19 cellular contexts compared by ENCODE assay signal in the genomic region with DNA sequence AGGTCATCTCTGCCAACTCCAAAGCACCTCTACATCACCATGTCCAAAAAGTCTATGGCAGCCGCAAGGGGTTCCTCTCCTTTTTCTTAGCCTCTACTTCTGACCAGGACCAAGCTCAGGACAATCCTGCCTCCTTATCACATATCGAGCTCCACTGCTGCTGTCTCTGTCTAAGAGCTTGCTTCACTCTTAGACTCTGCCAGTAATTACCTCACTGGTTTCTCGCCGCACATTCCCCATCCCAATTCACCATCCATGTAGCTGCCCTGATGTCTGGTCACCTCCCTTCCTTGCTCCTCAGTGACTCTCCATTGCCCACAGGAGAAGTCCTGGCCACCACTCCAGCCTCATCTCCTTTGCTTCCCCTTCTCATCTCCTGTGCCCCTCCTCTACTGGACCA. TPM values are rescaled to one million over a fixed set of nuclear protein-coding genes. Genes with fewer than 3 reads are reported as not detected.
DNase-seq lines count a peak whose midpoint lies in the region; ATAC-seq and TF ChIP-seq lines count a peak whose summit lies in the region.
"Had no signal": no experiment of that assay in that cellular context is flagged by ENCODE, and none has a peak within 500 bp of the region (broad histone marks: within the 10 kb centered on the region; RNA-seq: fewer than 3 reads in every experiment).

No MANE protein-coding gene starts in this region.

- ATAC-seq in right cardiac atrium (peak; percentile 35 to 54), HG03045 (IDR thresholded peaks at IDR 0.05; ENCODE audit: unreplicated experiment) (no peak)

- H3K9ac ChIP-seq in mammary epithelial cell (ENCODE audit: insufficient read depth, low read length) = no peak overlapping the region
- no peak overlapping the region for H3K9ac ChIP-seq in stomach smooth muscle (ENCODE audit: low read length in 2 of 2)

- no peaks in the 10 kb centered on the region for H3K79me2 ChIP-seq in mammary epithelial cell (ENCODE audit: insufficient read depth, low read length)

- H3K9me3 ChIP-seq in breast epithelium (no peaks in the 10 kb centered on the region), mammary epithelial cell (replicated peaks; ENCODE audit: insufficient read depth, low read length) (no peaks in the 10 kb centered on the region), right cardiac atrium (ENCODE audit: control insufficient read depth, low read length) (no peaks in the 10 kb centered on the region), stomach smooth muscle (ENCODE audit: control insufficient read depth in 2 of 2, low read length in 2 of 2) (no peaks in the 10 kb centered on the region)

- no peak overlapping the region for H3K4me3 ChIP-seq in breast epithelium
- H3K4me3 ChIP-seq in mammary epithelial cell (replicated peaks in 1 of 3; ENCODE audit: insufficient read depth in 1 of 3, low read depth in 2 of 3, low read length in 3 of 3) = no peak overlapping the region
- H3K4me3 ChIP-seq in right cardiac atrium (ENCODE audit: low read length) = no peak overlapping the region
- H3K4me3 ChIP-seq in stomach smooth muscle (ENCODE audit: low read length in 2 of 2) = no peak overlapping the region

- DNase-seq in breast epithelium (ENCODE audit: low spot score in 2 of 2) = no peak
- no peak for DNase-seq in mammary epithelial cell
- DNase-seq in amniotic epithelial cell (ENCODE audit: low read depth) = peak; percentile 14
- DNase-seq in right cardiac atrium = no peak
- no peak for DNase-seq in posterior vena cava (ENCODE audit: low spot score)
- DNase-seq in dedifferentiated amniotic fluid mesenchymal stem cell (ENCODE audit: extremely low spot score) = no peak
- DNase-seq: COR-L47, DMS153, EL, H9, Kasumi-1, NCI-H1105, NCI-H1694 treated with DMSO at 0.1 percent for 48 hours, NCI-H526 treated with DMSO at 0.1 percent for 48 hours had no signal

- in situ Hi-C loops in mammary epithelial cell (cut with MboI; ENCODE audit: low sequenced_read_pairs in 2 of 2) = no loop called here

- CTCF ChIA-PET in mammary epithelial cell (lab: Charles Lee; ENCODE audit: low non-redundant PET) = no interaction called here

- H3K27ac ChIP-seq in breast epithelium (peak overlapping the region; percentile 48 to 57), mammary epithelial cell (ENCODE audit: insufficient read depth, low read depth, low read length) (no peak overlapping the region), right cardiac atrium (ENCODE audit: low read length) (no peak overlapping the region), stomach smooth muscle (ENCODE audit: low read length) (peak overlapping the region; percentile 11)
- H3K27ac ChIP-seq: 22Rv1, C4-2B had no signal

- no peak overlapping the region for H3K4me2 ChIP-seq in mammary epithelial cell (ENCODE audit: insufficient read depth, low read depth, low read length)

- dilution Hi-C loops in mammary epithelial cell (cut with HindIII; ENCODE audit: low sequenced_read_pairs) = no loop called here

- TF ChIP-seq CTCF in breast epithelium (IDR thresholded peaks at IDR 0.05) (no peak), mammary epithelial cell (conservative IDR thresholded peaks at IDR 0.05 in 1 of 2, IDR thresholded peaks at IDR 0.05 in 1 of 2; ENCODE audit: extremely low read depth in 1 of 2, insufficient read depth in 1 of 2, low read depth in 1 of 2, low read length in 2 of 2) (no peak)

- intact Hi-C loops in breast epithelium (cut with DNase I; ENCODE audit: low total_unique reads) = no loop called here
- intact Hi-C loops in mammary epithelial cell (cut with micrococcal nuclease) = no loop called here
- intact Hi-C loops in right cardiac atrium (cut with DNase I) = no loop called here
- intact Hi-C loops in posterior vena cava (cut with DNase I) = no loop called here

- H3K4me1 ChIP-seq in breast epithelium = no peaks in the 10 kb centered on the region
- H3K4me1 ChIP-seq in mammary epithelial cell (ENCODE audit: insufficient read depth, low read length) = peaks cover 5% of the 10 kb centered on the region
- peaks cover 10% of the 10 kb centered on the region for H3K4me1 ChIP-seq in right cardiac atrium (ENCODE audit: control insufficient read depth, insufficient read depth, low read length)
- H3K4me1 ChIP-seq in stomach smooth muscle (ENCODE audit: control insufficient read depth, insufficient read depth, low read length) = peaks cover 15% of the 10 kb centered on the region

- no peak overlapping the region for H2AFZ ChIP-seq in mammary epithelial cell (ENCODE audit: low read depth, low read length)

- no peaks in the 10 kb centered on the region for H3K36me3 ChIP-seq in breast epithelium
- H3K36me3 ChIP-seq in mammary epithelial cell (ENCODE audit: insufficient read depth, low read length) = peaks cover under 1% of the 10 kb centered on the region
- peaks cover 0 to 2% of the 10 kb centered on the region in 2 donors for H3K36me3 ChIP-seq in stomach smooth muscle (ENCODE audit: control insufficient read depth in 2 of 2, insufficient read depth in 2 of 2, low read length in 2 of 2)

- WGBS in mammary epithelial cell (ENCODE audit: low coverage, missing lambda C conversion rate) = 95% methylated on average over 4 of the region's 4 CpGs
- 68% methylated on average over 4 of the region's 4 CpGs for WGBS in right cardiac atrium

- H3K27me3 ChIP-seq in breast epithelium (no peaks in the 10 kb centered on the region), mammary epithelial cell (ENCODE audit: insufficient read depth, low read length) (no peaks in the 10 kb centered on the region), right cardiac atrium (ENCODE audit: control insufficient read depth, insufficient read depth) (no peaks in the 10 kb centered on the region), stomach smooth muscle (ENCODE audit: control insufficient read depth in 1 of 2, insufficient read depth in 2 of 2, low read length in 2 of 2) (no peaks in the 10 kb centered on the region)

- no peaks in the 10 kb centered on the region for H4K20me1 ChIP-seq in mammary epithelial cell (ENCODE audit: insufficient read depth, low read length)

- TF ChIP-seq POLR2A in breast epithelium (IDR thresholded peaks at IDR 0.05) = no peak

- no TSS peak for BruUV-seq in mammary epithelial cell (replicated peaks; lab: Mats Ljungman, UMichigan)

RNA-seq across cellular contexts. Expression of gene PI16, which starts 24.1 kb away (rescaled TPM):
- total RNA-seq in breast epithelium (10 to 100 TPM in 1 of 3 donors, 1 to 10 TPM in 2; 2.8 to 14.9 (median 5.2) TPM), mammary epithelial cell (not detected), right cardiac atrium (100 to 1,000 TPM in 1 of 4 donors, 10 to 100 TPM in 3; 35.0 to 125 (median 45.1) TPM), posterior vena cava (100 to 1,000 TPM in 1 of 2 donors, 10 to 100 TPM in 1; 51.4 to 221 TPM)
- polyA plus RNA-seq in mammary epithelial cell (not detected), right cardiac atrium (69.5 TPM)
- polyA minus RNA-seq in mammary epithelial cell = not detected
- total RNA-seq: H9, HT-29 had no signal

RNA-seq across cellular contexts. Expression of gene C6orf89, which starts 44.7 kb away (rescaled TPM):
- total RNA-seq in breast epithelium (10 to 100 TPM; 32.8 to 58.7 (median 45.4) TPM), mammary epithelial cell (10 to 100 TPM; 34.3 to 42.2 TPM), right cardiac atrium (10 to 100 TPM; 69.4 to 83.9 (median 79.1) TPM), posterior vena cava (10 to 100 TPM; 56.5 to 59.9 TPM)
- polyA plus RNA-seq in mammary epithelial cell (20.7 TPM), right cardiac atrium (53.2 TPM)
- 23.8 TPM for polyA minus RNA-seq in mammary epithelial cell

RNA-seq across cellular contexts. Expression of gene MTCH1, which starts 55.5 kb away (rescaled TPM):
- total RNA-seq in breast epithelium (100 to 1,000 TPM; 187 to 229 (median 215) TPM), mammary epithelial cell (100 to 1,000 TPM; 102 to 110 TPM), right cardiac atrium (100 to 1,000 TPM; 217 to 249 (median 227) TPM), posterior vena cava (100 to 1,000 TPM; 148 to 150 TPM)
- polyA plus RNA-seq in mammary epithelial cell (91.9 TPM), right cardiac atrium (198 TPM)
- polyA minus RNA-seq in mammary epithelial cell = 122 TPM

RNA-seq across cellular contexts. Expression of gene PPIL1, which starts 55.9 kb away (rescaled TPM):
- total RNA-seq in breast epithelium (10 to 100 TPM in 2 of 3 donors, 1 to 10 TPM in 1; 4.5 to 24.7 (median 19.7) TPM), mammary epithelial cell (10 to 100 TPM; 24.0 to 33.5 TPM), right cardiac atrium (10 to 100 TPM; 49.4 to 72.4 (median 63.7) TPM), posterior vena cava (10 to 100 TPM; 18.3 to 20.3 TPM)
- polyA plus RNA-seq in mammary epithelial cell (32.5 TPM), right cardiac atrium (75.6 TPM)
- polyA minus RNA-seq in mammary epithelial cell = 24.9 TPM

Comparison
In these comparisons a context has a peak if more than half of its experiments do, and no peak if none do; other contexts are left out.
1. H3K27ac ChIP-seq: peak in breast epithelium (2 of 2) and stomach smooth muscle (single experiment); none in mammary epithelial cell (single experiment) and right cardiac atrium (single experiment).